25 cellular contexts compared by ENCODE assay signal in the genomic region with DNA sequence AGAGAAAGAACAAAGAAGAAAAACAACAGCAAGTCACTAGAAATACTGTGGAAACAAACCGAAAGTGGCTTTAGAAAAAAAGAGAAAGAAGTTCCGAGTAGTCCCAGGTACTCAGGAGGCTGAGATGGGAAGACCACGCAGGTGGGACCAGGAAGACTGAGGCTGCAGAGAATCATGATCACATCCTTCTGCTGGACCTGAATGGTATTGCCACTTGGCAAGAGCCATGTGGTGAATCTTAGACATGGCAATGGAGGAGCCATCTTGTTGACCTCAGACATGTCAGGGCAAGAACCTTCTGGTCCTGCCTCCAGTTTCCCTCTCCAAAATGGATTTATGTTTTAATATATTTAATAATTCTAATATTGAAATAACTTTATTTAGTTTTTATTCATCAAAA.
"Had no signal": no experiment of that assay in that cellular context is flagged by ENCODE, and none has a peak within 500 bp of the region (broad histone marks: within the 10 kb centered on the region; RNA-seq: fewer than 3 reads in every experiment).

No MANE protein-coding gene starts in this region.

- DNase-seq: activated CD4-positive, alpha-beta T cell treated with anti-CD3 and anti-CD28 coated beads, Interleukin-2, amount 10 ng/mL, durations not matched to agents 7 days and 5 days; activated CD4-positive, CD25-positive, alpha-beta regulatory T cell treated with anti-CD3 and anti-CD28 coated beads, Interleukin-2, amount 50 U/mL, for 72 hours; activated CD8-positive, alpha-beta memory T cell treated with anti-CD3 and anti-CD28 coated beads, Interleukin-2, amount 10 ng/mL, durations not matched to agents 7 days and 5 days; activated CD8-positive, alpha-beta T cell treated with anti-CD3 and anti-CD28 coated beads for 36 hours; activated naive CD4-positive, alpha-beta T cell treated with anti-CD3 and anti-CD28 coated beads, Interleukin-2, amount 10 ng/mL, durations not matched to agents 7 days and 5 days; activated T-cell treated with anti-CD3 and anti-CD28 coated beads for 4 hours; amygdala; colonic mucosa; dorsolateral prefrontal cortex; effector memory CD8-positive, alpha-beta T cell; esophagus squamous epithelium; gastrocnemius medialis; heart left ventricle; lower lobe of right lung; naive thymus-derived CD4-positive, alpha-beta T cell; posterior cingulate gyrus; small intestine; stimulated activated CD4-positive, alpha-beta T cell treated with anti-CD3 and anti-CD28 coated beads, Interleukin-2, amount 100 ng/mL, for 24 hours; stomach had no signal

- H3K9me3 Mint-ChIP-seq: stimulated activated effector memory CD8-positive, alpha-beta T cell treated with anti-CD3 and anti-CD28 coated beads, Interleukin-12 subunit alpha, Interleukin-12 subunit beta, amount 100 ng/mL, for 72 hours had no signal

- H3K4me3 ChIP-seq: colonic mucosa, dorsolateral prefrontal cortex, esophagus squamous epithelium, gastrocnemius medialis, heart left ventricle, lower lobe of right lung, stomach, suprapubic skin, tibial nerve had no signal

- H3K9me3 ChIP-seq: colonic mucosa, gastrocnemius medialis, heart left ventricle, lower lobe of right lung, suprapubic skin had no signal

- H3K36me3 ChIP-seq: colonic mucosa, esophagus squamous epithelium, gastrocnemius medialis, heart left ventricle, lower lobe of right lung, stomach, suprapubic skin, tibial nerve had no signal

- H3K4me1 ChIP-seq: colonic mucosa, esophagus squamous epithelium, gastrocnemius medialis, heart left ventricle, lower lobe of right lung, stomach, suprapubic skin, tibial nerve had no signal

- H3K27ac ChIP-seq: colonic mucosa, dorsolateral prefrontal cortex, esophagus squamous epithelium, gastrocnemius medialis, heart left ventricle, lower lobe of right lung, stomach, suprapubic skin, tibial nerve had no signal

- H3K36me3 Mint-ChIP-seq: stimulated activated effector memory CD8-positive, alpha-beta T cell treated with anti-CD3 and anti-CD28 coated beads, Interleukin-12 subunit alpha, Interleukin-12 subunit beta, amount 100 ng/mL, for 72 hours had no signal

- H3K27me3 Mint-ChIP-seq: activated CD4-positive, alpha-beta T cell treated with anti-CD3 and anti-CD28 coated beads, Interleukin-2, amount 10 ng/mL, durations not matched to agents 7 days and 5 days; activated CD8-positive, alpha-beta memory T cell treated with anti-CD3 and anti-CD28 coated beads, Interleukin-2, amount 10 ng/mL, durations not matched to agents 7 days and 5 days; activated CD8-positive, alpha-beta T cell treated with anti-CD3 and anti-CD28 coated beads for 36 hours; activated naive CD4-positive, alpha-beta T cell treated with anti-CD3 and anti-CD28 coated beads, Interleukin-2, amount 10 ng/mL, durations not matched to agents 7 days and 5 days; effector memory CD8-positive, alpha-beta T cell had no signal

- ATAC-seq: activated CD8-positive, alpha-beta memory T cell treated with anti-CD3 and anti-CD28 coated beads, Interleukin-2, amount 10 ng/mL, durations not matched to agents 7 days and 5 days; activated CD8-positive, alpha-beta T cell treated with anti-CD3 and anti-CD28 coated beads for 36 hours; effector memory CD8-positive, alpha-beta T cell; gastrocnemius medialis; heart left ventricle; left lobe of liver; lower lobe of right lung; naive thymus-derived CD4-positive, alpha-beta T cell; sciatic nerve; stimulated activated effector memory CD8-positive, alpha-beta T cell treated with anti-CD3 and anti-CD28 coated beads, Interleukin-12 subunit alpha, Interleukin-12 subunit beta, amount 100 ng/mL, for 72 hours had no signal

- H3K4me1 Mint-ChIP-seq: activated CD4-positive, alpha-beta T cell treated with anti-CD3 and anti-CD28 coated beads, Interleukin-2, amount 10 ng/mL, durations not matched to agents 7 days and 5 days; activated CD8-positive, alpha-beta memory T cell treated with anti-CD3 and anti-CD28 coated beads, Interleukin-2, amount 10 ng/mL, durations not matched to agents 7 days and 5 days; neural crest cell had no signal

- H3K27me3 ChIP-seq: colonic mucosa, dorsolateral prefrontal cortex, esophagus squamous epithelium, gastrocnemius medialis, heart left ventricle, stomach, suprapubic skin, tibial nerve had no signal

- H3K4me3 Mint-ChIP-seq: activated CD4-positive, alpha-beta T cell treated with anti-CD3 and anti-CD28 coated beads, Interleukin-2, amount 10 ng/mL, durations not matched to agents 7 days and 5 days; activated CD8-positive, alpha-beta memory T cell treated with anti-CD3 and anti-CD28 coated beads, Interleukin-2, amount 10 ng/mL, durations not matched to agents 7 days and 5 days; activated CD8-positive, alpha-beta T cell treated with anti-CD3 and anti-CD28 coated beads for 36 hours; activated naive CD4-positive, alpha-beta T cell treated with anti-CD3 and anti-CD28 coated beads, Interleukin-2, amount 10 ng/mL, durations not matched to agents 7 days and 5 days; effector memory CD8-positive, alpha-beta T cell; naive thymus-derived CD4-positive, alpha-beta T cell; neural crest cell; stimulated activated effector memory CD8-positive, alpha-beta T cell treated with anti-CD3 and anti-CD28 coated beads, Interleukin-12 subunit alpha, Interleukin-12 subunit beta, amount 100 ng/mL, for 72 hours had no signal

- H3K27ac Mint-ChIP-seq: activated CD4-positive, alpha-beta T cell treated with anti-CD3 and anti-CD28 coated beads, Interleukin-2, amount 10 ng/mL, durations not matched to agents 7 days and 5 days; activated CD8-positive, alpha-beta memory T cell treated with anti-CD3 and anti-CD28 coated beads, Interleukin-2, amount 10 ng/mL, durations not matched to agents 7 days and 5 days; activated CD8-positive, alpha-beta T cell treated with anti-CD3 and anti-CD28 coated beads for 36 hours; activated naive CD4-positive, alpha-beta T cell treated with anti-CD3 and anti-CD28 coated beads, Interleukin-2, amount 10 ng/mL, durations not matched to agents 7 days and 5 days; effector memory CD8-positive, alpha-beta T cell; naive thymus-derived CD4-positive, alpha-beta T cell; stimulated activated effector memory CD8-positive, alpha-beta T cell treated with anti-CD3 and anti-CD28 coated beads, Interleukin-12 subunit alpha, Interleukin-12 subunit beta, amount 100 ng/mL, for 72 hours had no signal
